In genomic region chr19:11987405-11988231, GRCh38 we compare ENCODE assay signal across 7 cellular contexts. TPM values are rescaled to one million over a fixed set of nuclear protein-coding genes. Genes with fewer than 3 reads are reported as not detected.
DNase-seq lines count a peak whose midpoint lies in the region; ATAC-seq, FAIRE-seq and TF ChIP-seq lines count a peak whose summit lies in the region.

No MANE protein-coding gene starts in this region.

- peak overlapping the region; percentile 90 for H3K27ac Mint-ChIP-seq in central memory CD8-positive, alpha-beta T cell (ENCODE audit: low read depth)

- no peaks in the 10 kb centered on the region for H3K27me3 ChIP-seq in kidney epithelial cell (ENCODE audit: control insufficient read depth, insufficient read depth, low read length)

- H3K4me1 Mint-ChIP-seq in central memory CD8-positive, alpha-beta T cell, result peaks cover 32% of the 10 kb centered on the region

- DNase-seq in GM18507 (ENCODE audit: extremely low spot score, insufficient read length, low read depth) (peak; percentile 79), NCI-H2227 treated with DMSO at 0.1 percent for 48 hours (lab: John Stamatoyannopoulos, UW) (peak; percentile 88), kidney epithelial cell (ENCODE audit: low read depth) (peak; percentile 71)
- DNase-seq in activated CD4-positive, CD25-positive, alpha-beta regulatory T cell (lab: John Stamatoyannopoulos, UW), result peak; percentile 79 to 85 (median 82)
- DNase-seq in central memory CD8-positive, alpha-beta T cell (ENCODE audit: low spot score in 2 of 2), result peak; percentile 68 to 75
- peak; percentile 80 to 88 for DNase-seq in stimulated activated CD4-positive, alpha-beta T cell treated with anti-CD3 and anti-CD28 coated beads, Interleukin-15, amount 100 ng/mL, for 1 hour (ENCODE audit: low read depth in 1 of 2, low spot score in 1 of 2)

- no peaks in the 10 kb centered on the region for H3K27me3 Mint-ChIP-seq in central memory CD8-positive, alpha-beta T cell

- H3K4me3 Mint-ChIP-seq in central memory CD8-positive, alpha-beta T cell, result peak overlapping the region; percentile 95

- ATAC-seq in HG03064 (IDR thresholded peaks at IDR 0.05; ENCODE audit: low read depth, unreplicated experiment), result peak; percentile 68
- ATAC-seq in central memory CD8-positive, alpha-beta T cell (replicated peaks; ENCODE audit: extremely low read depth, poor library complexity, severe bottlenecking), result peak; percentile 87

- H3K36me3 ChIP-seq in kidney epithelial cell (ENCODE audit: control insufficient read depth, insufficient read depth, low read length), result no peaks in the 10 kb centered on the region

- no peak for TF ChIP-seq CTCF in kidney epithelial cell (IDR thresholded peaks at IDR 0.05; ENCODE audit: insufficient read depth, low read length, poor library complexity, severe bottlenecking)

- H3K4me3 ChIP-seq in kidney epithelial cell (ENCODE audit: low read depth, low read length), result peak overlapping the region; percentile 75

- peak; percentile 92 for FAIRE-seq in GM18507 (lab: Jason Lieb, UNC)

- H3K9me3 Mint-ChIP-seq in central memory CD8-positive, alpha-beta T cell, result no peaks in the 10 kb centered on the region

- H3K36me3 Mint-ChIP-seq in central memory CD8-positive, alpha-beta T cell (ENCODE audit: insufficient read depth), result peaks cover 15% of the 10 kb centered on the region

RNA-seq across cellular contexts. Expression of gene ZNF763, which starts 22.8 kb away (rescaled TPM):
- 0.54 and 1.3 TPM in 2 replicates for total RNA-seq in kidney epithelial cell

RNA-seq across cellular contexts. Expression of gene ZNF433, which starts 47.9 kb away (rescaled TPM):
- 3.2 and 10.3 TPM in 2 replicates for total RNA-seq in kidney epithelial cell

Comparison
In these comparisons a context has a peak if more than half of its experiments do, and no peak if none do; other contexts are left out.
1. Peak in every context shown above with its lines: DNase-seq, ATAC-seq and H3K4me3 ChIP-seq.